Comparison of ENCODE assay signal across 31 cellular contexts in genomic region chr2:34529965-34530364, GRCh38.
A peak's percentile ranks its signal among the peaks of the same experiment; 100 is the strongest.
DNase-seq lines count a peak whose midpoint lies in the region; TF ChIP-seq lines count a peak whose summit lies in the region.
"Had no signal": no experiment of that assay in that cellular context is flagged by ENCODE, and none has a peak within 500 bp of the region (broad histone marks: within the 10 kb centered on the region; RNA-seq: fewer than 3 reads in every experiment).

No MANE protein-coding gene starts in this region.

- no peak overlapping the region for H3K4me3 Mint-ChIP-seq in mesothelial cell of epicardium
- H3K4me3 Mint-ChIP-seq: B cell; CD14-positive monocyte; CD4-positive, alpha-beta memory T cell; CD4-positive, alpha-beta T cell; CD4-positive, CD25-positive, alpha-beta regulatory T cell; CD8-positive, alpha-beta memory T cell; CD8-positive, alpha-beta T cell had no signal

- no peaks in the 10 kb centered on the region for H3K27me3 ChIP-seq in neural cell (ENCODE audit: insufficient read depth, low read depth, low read length)
- no peaks in the 10 kb centered on the region for H3K27me3 ChIP-seq in BE2C
- H3K27me3 ChIP-seq: BLaER1; BLaER1 treated with 17β-estradiol and CSF1 and Interleukin-3, amounts not matched to agents 10 nM and 100 nM had no signal

- H3K79me2 ChIP-seq in neural cell (replicated peaks; ENCODE audit: insufficient read depth, low read length): no peaks in the 10 kb centered on the region

- H3K4me1 ChIP-seq in BE2C: no peaks in the 10 kb centered on the region
- H3K4me1 ChIP-seq: A549; BLaER1; BLaER1 treated with 17β-estradiol and CSF1 and Interleukin-3, amounts not matched to agents 10 nM and 100 nM had no signal

- TF ChIP-seq CTCF in neural cell (IDR thresholded peaks at IDR 0.05; ENCODE audit: poor library complexity, severe bottlenecking) (no peak), BE2C (IDR thresholded peaks at IDR 0.05; ENCODE audit: low read depth, low read length) (no peak), mesothelial cell of epicardium (IDR thresholded peaks at IDR 0.05; ENCODE audit: unreplicated experiment) (no peak)

- no peaks in the 10 kb centered on the region for H3K9me3 ChIP-seq in neural cell (ENCODE audit: low read length)
- no peaks in the 10 kb centered on the region for H3K9me3 ChIP-seq in BE2C
- H3K9me3 ChIP-seq: BLaER1; BLaER1 treated with 17β-estradiol and CSF1 and Interleukin-3, amounts not matched to agents 10 nM and 100 nM; Caco-2 had no signal

- H3F3A ChIP-seq in neural cell (ENCODE audit: insufficient read depth, low read length, poor library complexity, severe bottlenecking): no peaks in the 10 kb centered on the region

- H3K4me2 ChIP-seq in neural cell (ENCODE audit: low read length): no peak overlapping the region
- H3K4me2 ChIP-seq: A549; BLaER1; BLaER1 treated with 17β-estradiol and CSF1 and Interleukin-3, amounts not matched to agents 10 nM and 100 nM had no signal

- no peaks in the 10 kb centered on the region for H3K36me3 Mint-ChIP-seq in mesothelial cell of epicardium
- H3K36me3 Mint-ChIP-seq: CD14-positive monocyte; CD4-positive, alpha-beta memory T cell; CD4-positive, CD25-positive, alpha-beta regulatory T cell; CD8-positive, alpha-beta memory T cell; CD8-positive, alpha-beta T cell had no signal

- no peak overlapping the region for H3K9ac ChIP-seq in neural cell (ENCODE audit: low read length)
- H3K9ac ChIP-seq: BLaER1; BLaER1 treated with 17β-estradiol and CSF1 and Interleukin-3, amounts not matched to agents 10 nM and 100 nM had no signal

- no peaks in the 10 kb centered on the region for H3K9me2 ChIP-seq in neural cell (ENCODE audit: insufficient read depth, low read length)

- no peaks in the 10 kb centered on the region for H4K20me1 ChIP-seq in neural cell (ENCODE audit: insufficient read depth)
- H4K20me1 ChIP-seq: BLaER1; BLaER1 treated with 17β-estradiol and CSF1 and Interleukin-3, amounts not matched to agents 10 nM and 100 nM had no signal

- H3K27ac Mint-ChIP-seq in mesothelial cell of epicardium: no peak overlapping the region
- H3K27ac Mint-ChIP-seq: B cell; CD14-positive monocyte; CD4-positive, alpha-beta memory T cell; CD4-positive, alpha-beta T cell; CD4-positive, CD25-positive, alpha-beta regulatory T cell; CD8-positive, alpha-beta memory T cell; CD8-positive, alpha-beta T cell had no signal

- H3K9me3 Mint-ChIP-seq in mesothelial cell of epicardium: no peaks in the 10 kb centered on the region

- no peak overlapping the region for H3K27ac ChIP-seq in neural cell (ENCODE audit: low read length)
- H3K27ac ChIP-seq: 22Rv1; A549; BLaER1; BLaER1 treated with 17β-estradiol and CSF1 and Interleukin-3, amounts not matched to agents 10 nM and 100 nM; C4-2B had no signal

- H2AFZ ChIP-seq in neural cell (ENCODE audit: low read depth, low read length): no peak overlapping the region

- DNase-seq in dedifferentiated amniotic fluid mesenchymal stem cell (ENCODE audit: extremely low spot score): peak; percentile 0
- DNase-seq in renal cortical epithelial cell (ENCODE audit: low read depth): peak; percentile 35
- DNase-seq in BE2C: no peak
- DNase-seq in mesothelial cell of epicardium (ENCODE audit: low spot score in 2 of 2, unreplicated experiment in 2 of 2): no peak
- no peak for DNase-seq in DMS53 (lab: John Stamatoyannopoulos, UW)
- DNase-seq: 8988T; ACHN; AML-193; C1 segment of cervical spinal cord; Caco-2; Calu3; CD4-positive, alpha-beta memory T cell; CD4-positive, alpha-beta T cell; CD4-positive, CD25-positive, alpha-beta regulatory T cell; CD8-positive, alpha-beta memory T cell; CD8-positive, alpha-beta T cell; COR-L47; DMS 273 treated with DMSO at 0.1 percent for 48 hours; DMS153; DMS79; DMS79 treated with DMSO at 0.1 percent for 48 hours; DND-41; EL had no signal

- H3K36me3 ChIP-seq in neural cell (ENCODE audit: insufficient read depth, low read length) (no peaks in the 10 kb centered on the region), BE2C (no peaks in the 10 kb centered on the region)
- H3K36me3 ChIP-seq: BLaER1; BLaER1 treated with 17β-estradiol and CSF1 and Interleukin-3, amounts not matched to agents 10 nM and 100 nM had no signal

- peak; percentile 65 for TF ChIP-seq EP300 in neural cell (conservative IDR thresholded peaks at IDR 0.05; ENCODE audit: poor library complexity, severe bottlenecking)

- H3K4me1 Mint-ChIP-seq in mesothelial cell of epicardium: peaks cover 5% of the 10 kb centered on the region
- H3K4me1 Mint-ChIP-seq: B cell; CD14-positive monocyte; CD4-positive, alpha-beta memory T cell; CD4-positive, CD25-positive, alpha-beta regulatory T cell; CD8-positive, alpha-beta memory T cell had no signal

- no peaks in the 10 kb centered on the region for H3K27me3 Mint-ChIP-seq in mesothelial cell of epicardium (ENCODE audit: low read depth)
- H3K27me3 Mint-ChIP-seq: B cell; CD4-positive, alpha-beta memory T cell; CD4-positive, alpha-beta T cell; CD4-positive, CD25-positive, alpha-beta regulatory T cell; CD8-positive, alpha-beta memory T cell had no signal

- H3K4me3 ChIP-seq in neural cell (ENCODE audit: low read length): no peak overlapping the region
- no peak overlapping the region for H3K4me3 ChIP-seq in BE2C (ENCODE audit: low read depth, low read length)
- H3K4me3 ChIP-seq: A549; BLaER1; BLaER1 treated with 17β-estradiol and CSF1 and Interleukin-3, amounts not matched to agents 10 nM and 100 nM had no signal

- no peak for TF ChIP-seq RAD21 in neural cell (conservative IDR thresholded peaks at IDR 0.05)

TF ChIP-seq in neural cell, 6 proteins besides CTCF, POLR2A, EP300 and RAD21:
- peak; percentile 97 for TF ChIP-seq REST (IDR thresholded peaks at IDR 0.05; ENCODE audit: borderline replicate concordance)
- peak; percentile 55 for TF ChIP-seq POLR2AphosphoS5 (IDR thresholded peaks at IDR 0.05)
- TF ChIP-seq SMC3 (conservative IDR thresholded peaks at IDR 0.05; ENCODE audit: poor library complexity): no peak

Comparison
In these comparisons a context has a peak if more than half of its experiments do, and no peak if none do; other contexts are left out.
1. DNase-seq: peak in dedifferentiated amniotic fluid mesenchymal stem cell (single experiment) and renal cortical epithelial cell (single experiment); none in BE2C (single experiment), mesothelial cell of epicardium (0 of 2) and DMS53 (single experiment).